Comparison of ENCODE assay signal across 8 cellular contexts in the genomic region with DNA sequence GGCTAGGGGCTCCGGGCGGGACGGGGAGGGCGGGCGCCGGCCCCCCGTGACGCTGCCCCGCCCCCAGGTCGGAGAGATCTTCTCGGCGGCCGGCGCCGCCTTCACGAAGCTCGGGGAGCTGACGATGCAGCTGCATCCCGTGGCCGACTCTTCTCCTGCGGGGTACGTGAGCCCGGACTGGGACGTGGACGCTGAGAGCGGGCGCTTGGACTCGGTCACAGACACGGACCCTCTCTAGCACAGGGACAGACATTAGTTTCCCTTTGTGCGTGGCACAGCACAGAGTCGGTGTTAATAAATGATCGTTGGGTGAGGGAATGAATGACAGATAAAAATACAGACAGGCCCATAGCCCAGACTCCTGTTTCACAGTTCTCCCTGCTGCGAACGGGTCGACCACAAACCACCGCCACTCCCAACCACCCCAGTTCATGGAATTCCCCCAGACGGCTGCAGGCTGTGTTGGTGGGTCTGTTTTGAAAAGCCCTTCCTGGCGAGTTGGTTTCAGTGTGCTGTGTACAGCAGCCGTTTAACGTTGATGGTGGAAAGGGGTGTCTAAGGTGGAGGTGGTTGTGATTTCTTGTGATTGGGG. TPM values are rescaled to one million over a fixed set of nuclear protein-coding genes. Genes with fewer than 3 reads are reported as not detected.
DNase-seq lines count a peak whose midpoint lies in the region; ATAC-seq, FAIRE-seq and TF ChIP-seq lines count a peak whose summit lies in the region.

No MANE protein-coding gene starts in this region.

- peak overlapping the region; percentile 92 for H3K4me3 Mint-ChIP-seq in activated T-cell treated with anti-CD3 and anti-CD28 coated beads, Interleukin-2, amount 50 U/mL, for 72 hours

- no peaks in the 10 kb centered on the region for H3K9me3 ChIP-seq in gastrocnemius medialis

- no peaks in the 10 kb centered on the region for H3K27me3 ChIP-seq in gastrocnemius medialis

- peak; percentile 85 for TF ChIP-seq POLR2A in H54 (IDR thresholded peaks at IDR 0.05; ENCODE audit: low read depth, low read length)
- TF ChIP-seq POLR2A in gastrocnemius medialis (IDR thresholded peaks at IDR 0.05), result peak in 1 of 2 donors; percentile 17

- peaks cover 66% of the 10 kb centered on the region for H3K4me1 Mint-ChIP-seq in activated T-cell treated with anti-CD3 and anti-CD28 coated beads, Interleukin-2, amount 50 U/mL, for 72 hours (ENCODE audit: low read depth)

- H3K9me3 Mint-ChIP-seq in activated T-cell treated with anti-CD3 and anti-CD28 coated beads, Interleukin-2, amount 50 U/mL, for 72 hours, result no peaks in the 10 kb centered on the region

- intact Hi-C loops in gastrocnemius medialis (cut with DNase I; ENCODE audit: low total_unique reads), result loop anchor here (5.0 to 10.0 kb wide), 4 partner anchors 363 to 1528 kb away; a partner anchor contains a TSS

- ATAC-seq in activated T-cell treated with anti-CD3 and anti-CD28 coated beads, Interleukin-2, amount 50 U/mL, for 72 hours (replicated peaks in 1 of 2), result peak; percentile 30 to 31
- no peak for ATAC-seq in gastrocnemius medialis

- in situ Hi-C loops in gastrocnemius medialis (cut with MboI; ENCODE audit: low sequenced_read_pairs in 4 of 4), result loop anchor here (25.0 kb wide), 2 partner anchors 353 to 378 kb away; a partner anchor contains a TSS

- peak overlapping the region; percentile 92 for H3K27ac Mint-ChIP-seq in activated T-cell treated with anti-CD3 and anti-CD28 coated beads, Interleukin-2, amount 50 U/mL, for 72 hours

- DNase-seq in ELR (ENCODE audit: low read depth) (peak; percentile 67), H54 (ENCODE audit: insufficient read length, low spot score) (peak; percentile 62), NK-92 (lab: John Stamatoyannopoulos, UW; ENCODE audit: unreplicated experiment) (peak; percentile 10), foreskin fibroblast (peak in 1 of 2 donors; percentile 59), gastrocnemius medialis (no peak), NCI-H2081 (lab: John Stamatoyannopoulos, UW) (no peak), AG08395 (ENCODE audit: low spot score) (no peak)
- peak; percentile 79 to 83 for DNase-seq in activated T-cell treated with anti-CD3 and anti-CD28 coated beads, Interleukin-2, amount 50 U/mL, for 72 hours

- peak overlapping the region; percentile 89 to 97 for H3K4me3 ChIP-seq in foreskin fibroblast (ENCODE audit: low read depth in 1 of 2, low read length in 2 of 2)
- H3K4me3 ChIP-seq in gastrocnemius medialis, result peak overlapping the region; percentile 77 to 99 (median 86)

- peaks cover 49 to 63% of the 10 kb centered on the region in 2 donors for H3K4me1 ChIP-seq in gastrocnemius medialis

- FAIRE-seq in H54 (lab: Jason Lieb, UNC), result no peak

- TF ChIP-seq CTCF in foreskin fibroblast (IDR thresholded peaks at IDR 0.05; ENCODE audit: low read depth, low read length), result no peak
- TF ChIP-seq CTCF in gastrocnemius medialis (IDR thresholded peaks at IDR 0.05 in 4 of 5, conservative IDR thresholded peaks at IDR 0.05 in 1 of 5), result no peak

- peaks cover 0 to 10% of the 10 kb centered on the region in 2 donors for H3K36me3 ChIP-seq in gastrocnemius medialis

- peak overlapping the region; percentile 93 to 99 (median 96) for H3K27ac ChIP-seq in gastrocnemius medialis

- H3K27me3 Mint-ChIP-seq in activated T-cell treated with anti-CD3 and anti-CD28 coated beads, Interleukin-2, amount 50 U/mL, for 72 hours (ENCODE audit: low read depth), result no peaks in the 10 kb centered on the region

- peaks cover 15 to 18% of the 10 kb centered on the region in 2 donors for H3K36me3 Mint-ChIP-seq in activated T-cell treated with anti-CD3 and anti-CD28 coated beads, Interleukin-2, amount 50 U/mL, for 72 hours (ENCODE audit: insufficient read depth in 2 of 2)

RNA-seq across cellular contexts. Expression of a gene that starts 2.7 kb away (rescaled TPM):
- total RNA-seq in activated T-cell treated with anti-CD3 and anti-CD28 coated beads, Interleukin-2, amount 50 U/mL, for 72 hours, result 100 to 1,000 TPM; 127 to 160 TPM
- total RNA-seq in gastrocnemius medialis, result 100 to 1,000 TPM; 181 to 201 (median 190) TPM

RNA-seq across cellular contexts. Expression of a gene that starts 7.8 kb away (rescaled TPM):
- total RNA-seq in activated T-cell treated with anti-CD3 and anti-CD28 coated beads, Interleukin-2, amount 50 U/mL, for 72 hours, result 1 to 10 TPM; 1.4 to 2.0 TPM
- 1 to 10 TPM; 1.2 to 3.9 (median 2.1) TPM for total RNA-seq in gastrocnemius medialis

RNA-seq across cellular contexts. Expression of a gene that starts 19.2 kb away (rescaled TPM):
- total RNA-seq in activated T-cell treated with anti-CD3 and anti-CD28 coated beads, Interleukin-2, amount 50 U/mL, for 72 hours, result not detected
- not detected for total RNA-seq in gastrocnemius medialis

RNA-seq across cellular contexts. Expression of a gene that starts 20.7 kb away (rescaled TPM):
- total RNA-seq in activated T-cell treated with anti-CD3 and anti-CD28 coated beads, Interleukin-2, amount 50 U/mL, for 72 hours, result 1 to 10 TPM; 5.3 to 5.5 TPM
- total RNA-seq in gastrocnemius medialis, result under 1 TPM in 2 of 4 donors, not detected in 2; 0.36 to 0.49 TPM

RNA-seq across cellular contexts. Expression of a gene that starts 28.8 kb away (rescaled TPM):
- total RNA-seq in activated T-cell treated with anti-CD3 and anti-CD28 coated beads, Interleukin-2, amount 50 U/mL, for 72 hours, result 1 to 10 TPM; 2.0 to 2.9 TPM
- total RNA-seq in gastrocnemius medialis, result under 1 TPM in 2 of 4 donors, not detected in 2; 0.31 to 0.78 TPM

Comparison
In these comparisons a context has a peak if more than half of its experiments do, and no peak if none do; other contexts are left out.
1. DNase-seq: peak in ELR (single experiment), H54 (single experiment), NK-92 (single experiment) and activated T-cell treated with anti-CD3 and anti-CD28 coated beads, Interleukin-2, amount 50 U/mL, for 72 hours (2 of 2); none in gastrocnemius medialis (0 of 2), NCI-H2081 (0 of 2) and AG08395 (single experiment).
2. ATAC-seq: peak in activated T-cell treated with anti-CD3 and anti-CD28 coated beads, Interleukin-2, amount 50 U/mL, for 72 hours (2 of 2); none in gastrocnemius medialis (0 of 2).